1 cellular context compared by ENCODE assay signal in genomic region chr6:152248987-152249386, GRCh38.
TF ChIP-seq lines count a peak whose summit lies in the region.

No MANE protein-coding gene starts in this region.

TF ChIP-seq in GM23338, 12 proteins besides CTCF, POLR2A, EP300 and RAD21 (continued from another document):
- no peak for TF ChIP-seq REST (IDR thresholded peaks at IDR 0.05; ENCODE audit: unreplicated experiment)
- TF ChIP-seq EZH2phosphoT487 (IDR thresholded peaks at IDR 0.05; ENCODE audit: unreplicated experiment) = no peak
- no peak for TF ChIP-seq NANOG (IDR thresholded peaks at IDR 0.05; ENCODE audit: borderline replicate concordance)
